Comparison of ENCODE assay signal across 1 cellular context in the genomic region with DNA sequence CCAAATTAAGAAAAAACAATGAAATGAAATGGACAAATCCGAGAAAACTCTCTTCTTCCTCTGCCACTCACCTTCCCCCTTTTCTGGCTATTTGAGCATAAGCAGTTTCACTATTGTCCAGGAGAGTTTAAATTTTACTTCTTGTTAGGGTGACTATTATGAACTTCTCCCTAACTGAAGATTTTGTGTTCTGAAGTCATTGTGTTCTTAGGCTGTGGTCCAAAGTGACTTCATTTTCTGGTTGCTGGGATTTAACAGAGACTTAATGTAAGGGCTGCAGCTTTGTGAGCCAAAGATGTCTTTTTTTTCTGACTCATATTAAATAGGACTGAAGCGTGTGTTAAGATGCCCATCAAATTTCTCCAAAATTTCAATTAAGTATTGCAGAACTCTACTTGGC.
TF ChIP-seq lines count a peak whose summit lies in the region.

No MANE protein-coding gene starts in this region.

TF ChIP-seq in GM23338, 12 proteins besides CTCF, POLR2A, EP300 and RAD21 (continued from another document):
- TF ChIP-seq, protein P1, sequence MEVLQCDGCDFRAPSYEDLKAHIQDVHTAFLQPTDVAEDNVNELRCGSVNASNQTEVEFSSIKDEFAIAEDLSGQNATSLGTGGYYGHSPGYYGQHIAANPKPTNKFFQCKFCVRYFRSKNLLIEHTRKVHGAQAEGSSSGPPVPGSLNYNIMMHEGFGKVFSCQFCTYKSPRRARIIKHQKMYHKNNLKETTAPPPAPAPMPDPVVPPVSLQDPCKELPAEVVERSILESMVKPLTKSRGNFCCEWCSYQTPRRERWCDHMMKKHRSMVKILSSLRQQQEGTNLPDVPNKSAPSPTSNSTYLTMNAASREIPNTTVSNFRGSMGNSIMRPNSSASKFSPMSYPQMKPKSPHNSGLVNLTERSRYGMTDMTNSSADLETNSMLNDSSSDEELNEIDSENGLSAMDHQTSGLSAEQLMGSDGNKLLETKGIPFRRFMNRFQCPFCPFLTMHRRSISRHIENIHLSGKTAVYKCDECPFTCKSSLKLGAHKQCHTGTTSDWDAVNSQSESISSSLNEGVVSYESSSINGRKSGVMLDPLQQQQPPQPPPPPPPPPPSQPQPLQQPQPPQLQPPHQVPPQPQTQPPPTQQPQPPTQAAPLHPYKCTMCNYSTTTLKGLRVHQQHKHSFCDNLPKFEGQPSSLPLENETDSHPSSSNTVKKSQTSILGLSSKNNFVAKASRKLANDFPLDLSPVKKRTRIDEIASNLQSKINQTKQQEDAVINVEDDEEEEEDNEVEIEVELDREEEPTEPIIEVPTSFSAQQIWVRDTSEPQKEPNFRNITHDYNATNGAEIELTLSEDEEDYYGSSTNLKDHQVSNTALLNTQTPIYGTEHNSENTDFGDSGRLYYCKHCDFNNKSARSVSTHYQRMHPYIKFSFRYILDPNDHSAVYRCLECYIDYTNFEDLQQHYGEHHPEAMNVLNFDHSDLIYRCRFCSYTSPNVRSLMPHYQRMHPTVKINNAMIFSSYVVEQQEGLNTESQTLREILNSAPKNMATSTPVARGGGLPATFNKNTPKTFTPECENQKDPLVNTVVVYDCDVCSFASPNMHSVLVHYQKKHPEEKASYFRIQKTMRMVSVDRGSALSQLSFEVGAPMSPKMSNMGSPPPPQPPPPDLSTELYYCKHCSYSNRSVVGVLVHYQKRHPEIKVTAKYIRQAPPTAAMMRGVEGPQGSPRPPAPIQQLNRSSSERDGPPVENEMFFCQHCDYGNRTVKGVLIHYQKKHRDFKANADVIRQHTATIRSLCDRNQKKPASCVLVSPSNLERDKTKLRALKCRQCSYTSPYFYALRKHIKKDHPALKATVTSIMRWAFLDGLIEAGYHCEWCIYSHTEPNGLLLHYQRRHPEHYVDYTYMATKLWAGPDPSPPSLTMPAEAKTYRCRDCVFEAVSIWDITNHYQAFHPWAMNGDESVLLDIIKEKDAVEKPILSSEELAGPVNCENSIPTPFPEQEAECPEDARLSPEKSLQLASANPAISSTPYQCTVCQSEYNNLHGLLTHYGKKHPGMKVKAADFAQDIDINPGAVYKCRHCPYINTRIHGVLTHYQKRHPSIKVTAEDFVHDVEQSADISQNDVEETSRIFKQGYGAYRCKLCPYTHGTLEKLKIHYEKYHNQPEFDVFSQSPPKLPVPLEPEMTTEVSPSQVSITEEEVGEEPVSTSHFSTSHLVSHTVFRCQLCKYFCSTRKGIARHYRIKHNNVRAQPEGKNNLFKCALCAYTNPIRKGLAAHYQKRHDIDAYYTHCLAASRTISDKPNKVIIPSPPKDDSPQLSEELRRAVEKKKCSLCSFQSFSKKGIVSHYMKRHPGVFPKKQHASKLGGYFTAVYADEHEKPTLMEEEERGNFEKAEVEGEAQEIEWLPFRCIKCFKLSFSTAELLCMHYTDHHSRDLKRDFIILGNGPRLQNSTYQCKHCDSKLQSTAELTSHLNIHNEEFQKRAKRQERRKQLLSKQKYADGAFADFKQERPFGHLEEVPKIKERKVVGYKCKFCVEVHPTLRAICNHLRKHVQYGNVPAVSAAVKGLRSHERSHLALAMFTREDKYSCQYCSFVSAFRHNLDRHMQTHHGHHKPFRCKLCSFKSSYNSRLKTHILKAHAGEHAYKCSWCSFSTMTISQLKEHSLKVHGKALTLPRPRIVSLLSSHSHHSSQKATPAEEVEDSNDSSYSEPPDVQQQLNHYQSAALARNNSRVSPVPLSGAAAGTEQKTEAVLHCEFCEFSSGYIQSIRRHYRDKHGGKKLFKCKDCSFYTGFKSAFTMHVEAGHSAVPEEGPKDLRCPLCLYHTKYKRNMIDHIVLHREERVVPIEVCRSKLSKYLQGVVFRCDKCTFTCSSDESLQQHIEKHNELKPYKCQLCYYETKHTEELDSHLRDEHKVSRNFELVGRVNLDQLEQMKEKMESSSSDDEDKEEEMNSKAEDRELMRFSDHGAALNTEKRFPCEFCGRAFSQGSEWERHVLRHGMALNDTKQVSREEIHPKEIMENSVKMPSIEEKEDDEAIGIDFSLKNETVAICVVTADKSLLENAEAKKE (CRISPR knock-in tag; IDR thresholded peaks at IDR 0.05) = no peak
- TF ChIP-seq, protein P2, sequence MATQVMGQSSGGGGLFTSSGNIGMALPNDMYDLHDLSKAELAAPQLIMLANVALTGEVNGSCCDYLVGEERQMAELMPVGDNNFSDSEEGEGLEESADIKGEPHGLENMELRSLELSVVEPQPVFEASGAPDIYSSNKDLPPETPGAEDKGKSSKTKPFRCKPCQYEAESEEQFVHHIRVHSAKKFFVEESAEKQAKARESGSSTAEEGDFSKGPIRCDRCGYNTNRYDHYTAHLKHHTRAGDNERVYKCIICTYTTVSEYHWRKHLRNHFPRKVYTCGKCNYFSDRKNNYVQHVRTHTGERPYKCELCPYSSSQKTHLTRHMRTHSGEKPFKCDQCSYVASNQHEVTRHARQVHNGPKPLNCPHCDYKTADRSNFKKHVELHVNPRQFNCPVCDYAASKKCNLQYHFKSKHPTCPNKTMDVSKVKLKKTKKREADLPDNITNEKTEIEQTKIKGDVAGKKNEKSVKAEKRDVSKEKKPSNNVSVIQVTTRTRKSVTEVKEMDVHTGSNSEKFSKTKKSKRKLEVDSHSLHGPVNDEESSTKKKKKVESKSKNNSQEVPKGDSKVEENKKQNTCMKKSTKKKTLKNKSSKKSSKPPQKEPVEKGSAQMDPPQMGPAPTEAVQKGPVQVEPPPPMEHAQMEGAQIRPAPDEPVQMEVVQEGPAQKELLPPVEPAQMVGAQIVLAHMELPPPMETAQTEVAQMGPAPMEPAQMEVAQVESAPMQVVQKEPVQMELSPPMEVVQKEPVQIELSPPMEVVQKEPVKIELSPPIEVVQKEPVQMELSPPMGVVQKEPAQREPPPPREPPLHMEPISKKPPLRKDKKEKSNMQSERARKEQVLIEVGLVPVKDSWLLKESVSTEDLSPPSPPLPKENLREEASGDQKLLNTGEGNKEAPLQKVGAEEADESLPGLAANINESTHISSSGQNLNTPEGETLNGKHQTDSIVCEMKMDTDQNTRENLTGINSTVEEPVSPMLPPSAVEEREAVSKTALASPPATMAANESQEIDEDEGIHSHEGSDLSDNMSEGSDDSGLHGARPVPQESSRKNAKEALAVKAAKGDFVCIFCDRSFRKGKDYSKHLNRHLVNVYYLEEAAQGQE (IDR thresholded peaks at IDR 0.05; ENCODE audit: unreplicated experiment) = no peak
- TF ChIP-seq POLR2AphosphoS5 (IDR thresholded peaks at IDR 0.05; ENCODE audit: low read depth) = no peak
- TF ChIP-seq, protein P3, sequence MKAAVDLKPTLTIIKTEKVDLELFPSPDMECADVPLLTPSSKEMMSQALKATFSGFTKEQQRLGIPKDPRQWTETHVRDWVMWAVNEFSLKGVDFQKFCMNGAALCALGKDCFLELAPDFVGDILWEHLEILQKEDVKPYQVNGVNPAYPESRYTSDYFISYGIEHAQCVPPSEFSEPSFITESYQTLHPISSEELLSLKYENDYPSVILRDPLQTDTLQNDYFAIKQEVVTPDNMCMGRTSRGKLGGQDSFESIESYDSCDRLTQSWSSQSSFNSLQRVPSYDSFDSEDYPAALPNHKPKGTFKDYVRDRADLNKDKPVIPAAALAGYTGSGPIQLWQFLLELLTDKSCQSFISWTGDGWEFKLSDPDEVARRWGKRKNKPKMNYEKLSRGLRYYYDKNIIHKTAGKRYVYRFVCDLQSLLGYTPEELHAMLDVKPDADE (IDR thresholded peaks at IDR 0.05) = no peak
